ENCODE assay signal across 14 cellular contexts in genomic region chr9:2662496-2662895, GRCh38. TPM values are rescaled to one million over a fixed set of nuclear protein-coding genes. Genes with fewer than 3 reads are reported as not detected.
DNase-seq lines count a peak whose midpoint lies in the region; ATAC-seq, FAIRE-seq and TF ChIP-seq lines count a peak whose summit lies in the region.
"Had no signal": no experiment of that assay in that cellular context is flagged by ENCODE, and none has a peak within 500 bp of the region (broad histone marks: within the 10 kb centered on the region; RNA-seq: fewer than 3 reads in every experiment).

No MANE protein-coding gene starts in this region.

- H3K27ac Mint-ChIP-seq in osteocyte (ENCODE audit: unreplicated experiment): no peak overlapping the region
- no peak overlapping the region for H3K27ac Mint-ChIP-seq in natural killer cell treated with Interleukin-12 subunit alpha and Interleukin-12 subunit beta and Interleukin-15 and Interleukin-18, amount 100 ng/mL, for 72 hours
- no peak overlapping the region for H3K27ac Mint-ChIP-seq in activated CD8-positive, alpha-beta memory T cell treated with anti-CD3 and anti-CD28 coated beads, Interleukin-2, amount 10 ng/mL, durations not matched to agents 7 days and 5 days
- H3K27ac Mint-ChIP-seq: activated CD4-positive, alpha-beta memory T cell treated with anti-CD3 and anti-CD28 coated beads, Interleukin-2, amount 10 ng/mL, durations not matched to agents 7 days and 5 days; activated naive CD8-positive, alpha-beta T cell; memory B cell had no signal

- peak; percentile 26 for TF ChIP-seq CTCF in osteocyte (IDR thresholded peaks at IDR 0.05)

- no peak overlapping the region for H3K4me3 Mint-ChIP-seq in osteocyte (ENCODE audit: unreplicated experiment)
- no peak overlapping the region for H3K4me3 Mint-ChIP-seq in natural killer cell treated with Interleukin-12 subunit alpha and Interleukin-12 subunit beta and Interleukin-15 and Interleukin-18, amount 100 ng/mL, for 72 hours
- H3K4me3 Mint-ChIP-seq in activated CD8-positive, alpha-beta memory T cell treated with anti-CD3 and anti-CD28 coated beads, Interleukin-2, amount 10 ng/mL, durations not matched to agents 7 days and 5 days: no peak overlapping the region
- H3K4me3 Mint-ChIP-seq: activated CD4-positive, alpha-beta memory T cell treated with anti-CD3 and anti-CD28 coated beads, Interleukin-2, amount 10 ng/mL, durations not matched to agents 7 days and 5 days; activated naive CD8-positive, alpha-beta T cell; memory B cell had no signal

- no peaks in the 10 kb centered on the region for H3K27me3 Mint-ChIP-seq in osteocyte (ENCODE audit: unreplicated experiment)
- peaks cover 0 to 2% of the 10 kb centered on the region in 2 donors for H3K27me3 Mint-ChIP-seq in natural killer cell treated with Interleukin-12 subunit alpha and Interleukin-12 subunit beta and Interleukin-15 and Interleukin-18, amount 100 ng/mL, for 72 hours
- H3K27me3 Mint-ChIP-seq in activated CD8-positive, alpha-beta memory T cell treated with anti-CD3 and anti-CD28 coated beads, Interleukin-2, amount 10 ng/mL, durations not matched to agents 7 days and 5 days: no peaks in the 10 kb centered on the region
- H3K27me3 Mint-ChIP-seq: activated CD4-positive, alpha-beta memory T cell treated with anti-CD3 and anti-CD28 coated beads, Interleukin-2, amount 10 ng/mL, durations not matched to agents 7 days and 5 days; activated naive CD8-positive, alpha-beta T cell had no signal

- in situ Hi-C loops in SK-MEL-5 (cut with HindIII; ENCODE audit: low pct_unique_long_range_greater_than_20kb, low sequenced_read_pairs): no loop called here

- peaks cover 5% of the 10 kb centered on the region for H3K4me1 Mint-ChIP-seq in osteocyte (ENCODE audit: unreplicated experiment)
- H3K4me1 Mint-ChIP-seq in natural killer cell treated with Interleukin-12 subunit alpha and Interleukin-12 subunit beta and Interleukin-15 and Interleukin-18, amount 100 ng/mL, for 72 hours (ENCODE audit: low read depth in 2 of 2): peaks cover 8 to 9% of the 10 kb centered on the region in 2 donors
- H3K4me1 Mint-ChIP-seq in activated CD8-positive, alpha-beta memory T cell treated with anti-CD3 and anti-CD28 coated beads, Interleukin-2, amount 10 ng/mL, durations not matched to agents 7 days and 5 days: peaks cover 4% of the 10 kb centered on the region

- DNase-seq in Daoy (ENCODE audit: low read depth): peak; percentile 26
- DNase-seq in SK-MEL-5 (ENCODE audit: low read depth, low spot score): peak; percentile 54
- DNase-seq in frontal cortex (ENCODE audit: low spot score in 2 of 2): peak; percentile 18 to 35
- no peak for DNase-seq in osteocyte (ENCODE audit: extremely low spot score, unreplicated experiment)
- no peak for DNase-seq in NCI-H2107 treated with DMSO at 0.1 percent for 48 hours (lab: John Stamatoyannopoulos, UW; ENCODE audit: unreplicated experiment)
- no peak for DNase-seq in natural killer cell treated with Interleukin-12 subunit alpha and Interleukin-12 subunit beta and Interleukin-15 and Interleukin-18, amount 100 ng/mL, for 72 hours (ENCODE audit: low spot score)
- DNase-seq in activated CD8-positive, alpha-beta memory T cell treated with anti-CD3 and anti-CD28 coated beads, Interleukin-2, amount 10 ng/mL, durations not matched to agents 7 days and 5 days: no peak
- DNase-seq: activated CD4-positive, alpha-beta memory T cell treated with anti-CD3 and anti-CD28 coated beads, Interleukin-2, amount 10 ng/mL, durations not matched to agents 7 days and 5 days; GDM1; small intestine had no signal

- no peak for ATAC-seq in HG03457 (IDR thresholded peaks at IDR 0.05; ENCODE audit: unreplicated experiment)
- ATAC-seq in natural killer cell treated with Interleukin-12 subunit alpha and Interleukin-12 subunit beta and Interleukin-15 and Interleukin-18, amount 100 ng/mL, for 72 hours: no peak
- no peak for ATAC-seq in activated CD8-positive, alpha-beta memory T cell treated with anti-CD3 and anti-CD28 coated beads, Interleukin-2, amount 10 ng/mL, durations not matched to agents 7 days and 5 days

- no peak for FAIRE-seq in frontal cortex (lab: Jason Lieb, UNC)
- FAIRE-seq: small intestine had no signal

- CTCF ChIA-PET in activated CD8-positive, alpha-beta memory T cell treated with anti-CD3 and anti-CD28 coated beads, Interleukin-2, amount 10 ng/mL, durations not matched to agents 7 days and 5 days (lab: Charles Lee): no interaction called here

- H3K9me3 Mint-ChIP-seq in osteocyte (ENCODE audit: unreplicated experiment): no peaks in the 10 kb centered on the region
- H3K9me3 Mint-ChIP-seq in natural killer cell treated with Interleukin-12 subunit alpha and Interleukin-12 subunit beta and Interleukin-15 and Interleukin-18, amount 100 ng/mL, for 72 hours: no peaks in the 10 kb centered on the region
- H3K9me3 Mint-ChIP-seq in activated CD8-positive, alpha-beta memory T cell treated with anti-CD3 and anti-CD28 coated beads, Interleukin-2, amount 10 ng/mL, durations not matched to agents 7 days and 5 days (ENCODE audit: low read depth): peaks cover 2% of the 10 kb centered on the region
- H3K9me3 Mint-ChIP-seq: activated CD4-positive, alpha-beta memory T cell treated with anti-CD3 and anti-CD28 coated beads, Interleukin-2, amount 10 ng/mL, durations not matched to agents 7 days and 5 days had no signal

- no peaks in the 10 kb centered on the region for H3K36me3 Mint-ChIP-seq in osteocyte (ENCODE audit: unreplicated experiment)
- H3K36me3 Mint-ChIP-seq in natural killer cell treated with Interleukin-12 subunit alpha and Interleukin-12 subunit beta and Interleukin-15 and Interleukin-18, amount 100 ng/mL, for 72 hours: no peaks in the 10 kb centered on the region
- H3K36me3 Mint-ChIP-seq in activated CD8-positive, alpha-beta memory T cell treated with anti-CD3 and anti-CD28 coated beads, Interleukin-2, amount 10 ng/mL, durations not matched to agents 7 days and 5 days: no peaks in the 10 kb centered on the region

RNA-seq across cellular contexts. Expression of gene VLDLR, which starts 40.9 kb away (rescaled TPM):
- total RNA-seq in Daoy (2014; rRNA removed; shearing (Covaris generic)): 9.5 and 14.8 TPM in 2 replicates
- 35.5 and 37.6 TPM in 2 replicates for total RNA-seq in SK-MEL-5 (2014; rRNA removed; shearing (Covaris generic))
- 32.7 and 44.1 TPM in 2 replicates for polyA plus RNA-seq in SK-MEL-5 (2015; cell fraction: cytosol; rRNA removed)
- polyA plus RNA-seq in SK-MEL-5 (2015; cell fraction: nucleus; rRNA removed): 36.3 and 56.5 TPM in 2 replicates
- total RNA-seq in frontal cortex: 49.7 TPM
- total RNA-seq in osteocyte: 18.5 and 20.5 TPM in 2 replicates
- 10 to 100 TPM in 1 of 2 donors, 1 to 10 TPM in 1; 5.9 to 20.3 TPM for total RNA-seq in natural killer cell treated with Interleukin-12 subunit alpha and Interleukin-12 subunit beta and Interleukin-15 and Interleukin-18, amount 100 ng/mL, for 72 hours
- 1 to 10 TPM; 7.2 to 8.6 TPM for total RNA-seq in activated CD8-positive, alpha-beta memory T cell treated with anti-CD3 and anti-CD28 coated beads, Interleukin-2, amount 10 ng/mL, durations not matched to agents 7 days and 5 days

RNA-seq across cellular contexts. Expression of gene KCNV2, which starts 54.8 kb away (rescaled TPM):
- total RNA-seq in Daoy (2014; rRNA removed; shearing (Covaris generic)): not detected in 2 replicates
- total RNA-seq in SK-MEL-5 (2014; rRNA removed; shearing (Covaris generic)): not detected in 2 replicates
- polyA plus RNA-seq in SK-MEL-5 (2015; cell fraction: cytosol; rRNA removed): not detected in 2 replicates
- not detected in 2 replicates for polyA plus RNA-seq in SK-MEL-5 (2015; cell fraction: nucleus; rRNA removed)
- total RNA-seq in frontal cortex (not detected), osteocyte (not detected in 2 replicates)
- not detected for total RNA-seq in natural killer cell treated with Interleukin-12 subunit alpha and Interleukin-12 subunit beta and Interleukin-15 and Interleukin-18, amount 100 ng/mL, for 72 hours
- not detected for total RNA-seq in activated CD8-positive, alpha-beta memory T cell treated with anti-CD3 and anti-CD28 coated beads, Interleukin-2, amount 10 ng/mL, durations not matched to agents 7 days and 5 days
- total RNA-seq: activated CD4-positive, alpha-beta memory T cell treated with anti-CD3 and anti-CD28 coated beads, Interleukin-2, amount 10 ng/mL, durations not matched to agents 7 days and 5 days; HT1080 had no signal
- polyA plus RNA-seq: small intestine had no signal

Comparison
In these comparisons a context has a peak if more than half of its experiments do, and no peak if none do; other contexts are left out.
1. DNase-seq: peak in Daoy (single experiment), SK-MEL-5 (single experiment) and frontal cortex (2 of 2); none in osteocyte (single experiment), NCI-H2107 treated with DMSO at 0.1 percent for 48 hours (single experiment), natural killer cell treated with Interleukin-12 subunit alpha and Interleukin-12 subunit beta and Interleukin-15 and Interleukin-18, amount 100 ng/mL, for 72 hours (single experiment) and activated CD8-positive, alpha-beta memory T cell treated with anti-CD3 and anti-CD28 coated beads, Interleukin-2, amount 10 ng/mL, durations not matched to agents 7 days and 5 days (single experiment).